In the genomic region with DNA sequence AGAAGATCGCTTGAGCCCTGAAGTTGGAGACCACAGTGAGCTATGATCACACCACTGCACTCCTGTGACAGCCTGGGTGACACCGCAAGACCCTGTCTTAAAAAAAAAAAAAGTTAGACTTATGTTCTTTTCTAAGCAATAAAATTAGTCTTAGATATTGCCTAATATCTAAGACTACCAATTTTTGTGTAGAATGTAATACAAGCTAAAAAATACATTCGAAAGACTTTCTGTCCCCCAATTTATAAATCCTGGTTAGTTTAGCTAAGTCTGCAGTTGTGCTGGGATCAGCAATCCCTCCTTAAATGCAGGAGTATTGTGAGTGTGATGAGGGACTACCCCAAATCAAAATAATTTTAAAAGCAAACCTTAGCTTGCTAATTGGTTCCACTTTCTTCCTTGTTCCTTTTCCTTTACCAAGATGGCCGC, we compare ENCODE assay signal across 8 cellular contexts. TPM values are rescaled to one million over a fixed set of nuclear protein-coding genes. Genes with fewer than 3 reads are reported as not detected.
DNase-seq lines count a peak whose midpoint lies in the region; ATAC-seq and TF ChIP-seq lines count a peak whose summit lies in the region.

No MANE protein-coding gene starts in this region.

- H3K36me3 ChIP-seq in left ventricle myocardium inferior = peaks cover 26% of the 10 kb centered on the region
- peaks cover 9 to 11% of the 10 kb centered on the region in 2 donors for H3K36me3 ChIP-seq in mucosa of rectum (ENCODE audit: control insufficient read depth in 2 of 2, insufficient read depth in 2 of 2, low read length in 2 of 2)
- H3K36me3 ChIP-seq in vagina = peaks cover 0 to 19% of the 10 kb centered on the region in 2 donors

- H3K27me3 ChIP-seq in left ventricle myocardium inferior (ENCODE audit: low read depth) (no peaks in the 10 kb centered on the region), mucosa of rectum (ENCODE audit: control insufficient read depth in 2 of 2, insufficient read depth in 2 of 2, low read length in 2 of 2) (no peaks in the 10 kb centered on the region), vagina (no peaks in the 10 kb centered on the region)

- H3K4me1 ChIP-seq in left ventricle myocardium inferior = peaks cover 42% of the 10 kb centered on the region
- peaks cover 8 to 11% of the 10 kb centered on the region in 2 donors for H3K4me1 ChIP-seq in mucosa of rectum (ENCODE audit: control insufficient read depth in 2 of 2, insufficient read depth in 2 of 2, low read length in 2 of 2)
- peaks cover 44% of the 10 kb centered on the region for H3K4me1 ChIP-seq in vagina

- H3K9me3 ChIP-seq in left ventricle myocardium inferior (replicated peaks) (no peaks in the 10 kb centered on the region), mucosa of rectum (ENCODE audit: control insufficient read depth in 2 of 2, low read length in 2 of 2) (no peaks in the 10 kb centered on the region), vagina (no peaks in the 10 kb centered on the region)

- DNase-seq in left ventricle myocardium inferior = no peak
- no peak for DNase-seq in Right ventricle myocardium superior
- DNase-seq in MCF 10A (ENCODE audit: unreplicated experiment) = no peak
- no peak for DNase-seq in vagina (ENCODE audit: extremely low spot score in 2 of 2)
- DNase-seq in ureter (ENCODE audit: low spot score) = no peak
- DNase-seq in GOT3 (lab: John Stamatoyannopoulos, UW) = no peak
- DNase-seq in DMS 273 treated with DMSO at 0.1 percent for 48 hours (lab: John Stamatoyannopoulos, UW) = no peak

- no peak for ATAC-seq in Right ventricle myocardium superior (ENCODE audit: poor library complexity)

- peaks cover 20% of the 10 kb centered on the region for H3K36me3 Mint-ChIP-seq in MCF 10A (ENCODE audit: insufficient read depth, unreplicated experiment)

- CTCF ChIA-PET in MCF 10A (lab: Yijun Ruan, JAX) = interaction anchor here (0.6 to 7.4 kb wide), 15 partner anchors 26 to 571 kb away, joined by 3 to 137 read pairs (median 3); a partner anchor contains a TSS

- H3K27ac ChIP-seq in left ventricle myocardium inferior (replicated peaks) = peak overlapping the region; percentile 93
- H3K27ac ChIP-seq in mucosa of rectum (ENCODE audit: low read depth in 2 of 2, low read length in 2 of 2) = peak overlapping the region; percentile 17 to 88
- H3K27ac ChIP-seq in vagina = peak overlapping the region; percentile 94

- H3K4me3 Mint-ChIP-seq in MCF 10A (ENCODE audit: unreplicated experiment) = peak overlapping the region; percentile 82

- H3K4me3 ChIP-seq in left ventricle myocardium inferior = peak overlapping the region; percentile 78
- peak overlapping the region; percentile 96 for H3K4me3 ChIP-seq in mucosa of rectum (ENCODE audit: low read length in 2 of 2)
- peak overlapping the region; percentile 70 to 82 for H3K4me3 ChIP-seq in vagina

- intact Hi-C loops in left ventricle myocardium inferior (cut with micrococcal nuclease) (no loop called here), Right ventricle myocardium superior (cut with DNase I) (loop anchor here (10.0 kb wide), 4 partner anchors 316 to 756 kb away; a partner anchor contains a TSS), MCF 10A (cut with micrococcal nuclease) (loop anchor here (2.0 kb wide), 1 partner anchor 154 kb away; no protein-coding TSS in a partner anchor), vagina (cut with DNase I) (loop anchor here (10.0 kb wide), 2 partner anchors 316 to 506 kb away; a partner anchor contains a TSS)

- peak overlapping the region; percentile 98 for H3K27ac Mint-ChIP-seq in MCF 10A (ENCODE audit: low read depth, unreplicated experiment)

- TF ChIP-seq CTCF in left ventricle myocardium inferior (IDR thresholded peaks at IDR 0.05; ENCODE audit: borderline replicate concordance) (no peak), MCF 10A (IDR thresholded peaks at IDR 0.05; ENCODE audit: unreplicated experiment) (no peak), vagina (IDR thresholded peaks at IDR 0.05) (no peak)

- POLR2A ChIA-PET in MCF 10A (lab: Yijun Ruan, JAX) = interaction anchor here (0.6 to 1.7 kb wide), 38 partner anchors 9 to 506 kb away, joined by 3 to 21 read pairs (median 5); a partner anchor contains a TSS

- TF ChIP-seq POLR2A in vagina (IDR thresholded peaks at IDR 0.05) = no peak

- H3K9ac ChIP-seq in mucosa of rectum (ENCODE audit: low read depth in 1 of 2, low read length in 2 of 2) = peak overlapping the region in 1 of 2 donors; percentile 94

- H3K27me3 Mint-ChIP-seq in MCF 10A (ENCODE audit: insufficient read depth, unreplicated experiment) = no peaks in the 10 kb centered on the region

- BruUV-seq in MCF 10A (replicated peaks; lab: Mats Ljungman, UMichigan) = no TSS peak

- peaks cover 33% of the 10 kb centered on the region for H3K4me1 Mint-ChIP-seq in MCF 10A (ENCODE audit: insufficient read depth, unreplicated experiment)

- no peaks in the 10 kb centered on the region for H3K9me3 Mint-ChIP-seq in MCF 10A (ENCODE audit: unreplicated experiment)

RNA-seq across cellular contexts. Expression of a gene that starts 0.4 kb away (rescaled TPM):
- total RNA-seq in left ventricle myocardium inferior (35.5 TPM), Right ventricle myocardium superior (27.7 TPM), MCF 10A (2022) (64.9 and 66.3 TPM in 2 replicates), vagina (30.4 TPM), ureter (46.0 TPM)

RNA-seq across cellular contexts. Expression of a gene that starts 44.4 kb away (rescaled TPM):
- total RNA-seq in left ventricle myocardium inferior (not detected), Right ventricle myocardium superior (not detected), MCF 10A (2022) (not detected in 2 replicates), vagina (not detected), ureter (not detected)

RNA-seq across cellular contexts. Expression of a gene that starts 48.5 kb away (rescaled TPM):
- total RNA-seq in left ventricle myocardium inferior = 10.6 TPM
- total RNA-seq in Right ventricle myocardium superior = 11.4 TPM
- total RNA-seq in MCF 10A (2022) = 45.0 and 46.3 TPM in 2 replicates
- 36.3 TPM for total RNA-seq in vagina
- 25.7 TPM for total RNA-seq in ureter
